13 cellular contexts compared by ENCODE assay signal in the genomic region with DNA sequence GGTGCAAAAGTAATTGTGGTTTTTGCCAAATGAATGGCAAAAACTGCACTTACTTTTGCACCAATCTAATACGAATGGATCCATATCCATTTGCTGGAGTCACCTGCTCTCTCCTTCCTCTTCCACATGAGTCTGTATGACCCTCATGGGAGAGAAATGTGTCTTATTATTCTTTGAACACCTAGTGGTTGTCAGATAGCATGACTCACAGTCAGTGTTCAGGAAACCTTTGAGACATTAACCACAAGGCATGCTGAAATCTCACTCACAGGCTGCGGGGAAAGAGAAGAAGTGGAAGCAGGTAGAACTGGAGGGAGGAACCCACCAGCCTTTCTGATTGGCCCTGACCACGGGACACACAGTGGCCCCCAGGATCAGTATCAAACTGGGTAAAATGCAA.
DNase-seq lines count a peak whose midpoint lies in the region; ATAC-seq and TF ChIP-seq lines count a peak whose summit lies in the region.
"Had no signal": no experiment of that assay in that cellular context is flagged by ENCODE, and none has a peak within 500 bp of the region (broad histone marks: within the 10 kb centered on the region; RNA-seq: fewer than 3 reads in every experiment).

No MANE protein-coding gene starts in this region.

- H3K4me3 ChIP-seq in GM12865 (ENCODE audit: low read depth, low read length) (no peak overlapping the region), NB4 (ENCODE audit: low read depth, low read length) (no peak overlapping the region), astrocyte of the spinal cord (ENCODE audit: low read depth, low read length) (no peak overlapping the region), mucosa of descending colon (no peak overlapping the region), Caco-2 (ENCODE audit: low read depth, low read length) (no peak overlapping the region)

- TF ChIP-seq POLR2A in NB4 (IDR thresholded peaks at IDR 0.05; ENCODE audit: extremely low read depth, insufficient read length): no peak

- CTCF ChIA-PET in Caco-2 (lab: Charles Lee): no interaction called here

- no peaks in the 10 kb centered on the region for H3K4me1 Mint-ChIP-seq in naive thymus-derived CD8-positive, alpha-beta T cell
- H3K4me1 Mint-ChIP-seq in Caco-2 (ENCODE audit: low read depth, unreplicated experiment): peaks cover 10% of the 10 kb centered on the region
- H3K4me1 Mint-ChIP-seq: memory B cell had no signal

- no peak overlapping the region for H3K4me3 Mint-ChIP-seq in naive thymus-derived CD8-positive, alpha-beta T cell
- no peak overlapping the region for H3K4me3 Mint-ChIP-seq in Caco-2 (ENCODE audit: unreplicated experiment)
- H3K4me3 Mint-ChIP-seq: memory B cell; stimulated activated naive CD8-positive, alpha-beta T cell treated with anti-CD3 and anti-CD28 coated beads, Interleukin-15, Interleukin-2, amounts not matched to agents 100 ng/mL and 50 ng/mL, for 24 hours had no signal

- intact Hi-C loops in mucosa of descending colon (cut with DNase I, micrococcal nuclease): no loop called here
- intact Hi-C loops in Caco-2 (cut with micrococcal nuclease; ENCODE audit: unreplicated experiment): no loop called here
- intact Hi-C loops in Right ventricle myocardium inferior (cut with DNase I): no loop called here

- TF ChIP-seq CTCF in GM12865 (IDR thresholded peaks at IDR 0.05; ENCODE audit: insufficient read depth, low read depth, low read length, missing control alignments): no peak
- no peak for TF ChIP-seq CTCF in NB4 (IDR thresholded peaks at IDR 0.05; ENCODE audit: low read depth, low read length)
- no peak for TF ChIP-seq CTCF in astrocyte of the spinal cord (IDR thresholded peaks at IDR 0.05; ENCODE audit: low read depth, low read length)
- TF ChIP-seq CTCF in mucosa of descending colon (IDR thresholded peaks at IDR 0.05): no peak
- no peak for TF ChIP-seq CTCF in Caco-2 (IDR thresholded peaks at IDR 0.05; ENCODE audit: insufficient read depth in 1 of 2, low read depth in 1 of 2, low read length in 1 of 2, severe bottlenecking in 1 of 2, unreplicated experiment in 1 of 2)

- H3K9me3 ChIP-seq in mucosa of descending colon: no peaks in the 10 kb centered on the region
- no peaks in the 10 kb centered on the region for H3K9me3 ChIP-seq in Caco-2

- POLR2A ChIA-PET in naive thymus-derived CD8-positive, alpha-beta T cell (lab: Charles Lee): no interaction called here
- POLR2A ChIA-PET in Caco-2 (lab: Charles Lee): no interaction called here

- no peak overlapping the region for H3K27ac Mint-ChIP-seq in naive thymus-derived CD8-positive, alpha-beta T cell
- no peak overlapping the region for H3K27ac Mint-ChIP-seq in Caco-2 (ENCODE audit: unreplicated experiment)
- H3K27ac Mint-ChIP-seq: memory B cell; stimulated activated naive CD8-positive, alpha-beta T cell treated with anti-CD3 and anti-CD28 coated beads, Interleukin-15, Interleukin-2, amounts not matched to agents 100 ng/mL and 50 ng/mL, for 24 hours had no signal

- H3K4me1 ChIP-seq in mucosa of descending colon (ENCODE audit: low read depth): peaks cover 3% of the 10 kb centered on the region
- no peaks in the 10 kb centered on the region for H3K4me1 ChIP-seq in Caco-2

- DNase-seq in GM12865 (ENCODE audit: low read depth) (peak; percentile 29), NB4 (ENCODE audit: low read depth) (peak; percentile 74), astrocyte of the spinal cord (ENCODE audit: low read depth, low spot score) (peak; percentile 69), mucosa of descending colon (no peak), iPS-NIHi11 (ENCODE audit: low spot score) (no peak), Caco-2 (no peak), Right ventricle myocardium inferior (ENCODE audit: missing footprints) (no peak)
- no peak for DNase-seq in naive thymus-derived CD8-positive, alpha-beta T cell
- DNase-seq: activated CD4-positive, CD25-positive, alpha-beta regulatory T cell; activated naive CD4-positive, alpha-beta T cell treated with Interleukin-2 at 50 U/mL for 16 hours; DMS79 had no signal

- ATAC-seq in mucosa of descending colon (peak; percentile 45), Right ventricle myocardium inferior (no peak)
- ATAC-seq in naive thymus-derived CD8-positive, alpha-beta T cell: no peak

- no peaks in the 10 kb centered on the region for H3K36me3 Mint-ChIP-seq in naive thymus-derived CD8-positive, alpha-beta T cell
- no peaks in the 10 kb centered on the region for H3K36me3 Mint-ChIP-seq in Caco-2 (ENCODE audit: insufficient read depth, unreplicated experiment)
- H3K36me3 Mint-ChIP-seq: memory B cell had no signal

- peaks cover 3 to 30% (median 9%) of the 10 kb centered on the region in 5 donors for H3K27me3 Mint-ChIP-seq in naive thymus-derived CD8-positive, alpha-beta T cell
- no peaks in the 10 kb centered on the region for H3K27me3 Mint-ChIP-seq in Caco-2 (ENCODE audit: insufficient read depth, unreplicated experiment)

- H3K36me3 ChIP-seq in mucosa of descending colon (ENCODE audit: low read depth): no peaks in the 10 kb centered on the region
- H3K36me3 ChIP-seq in Caco-2 (ENCODE audit: control insufficient read depth, insufficient read depth, low read length): no peaks in the 10 kb centered on the region

- in situ Hi-C loops in astrocyte of the spinal cord (cut with HindIII; ENCODE audit: low sequenced_read_pairs): no loop called here

- peaks cover 0 to 8% (median 5%) of the 10 kb centered on the region in 9 donors for H3K9me3 Mint-ChIP-seq in naive thymus-derived CD8-positive, alpha-beta T cell
- no peaks in the 10 kb centered on the region for H3K9me3 Mint-ChIP-seq in Caco-2 (ENCODE audit: unreplicated experiment)
- H3K9me3 Mint-ChIP-seq: memory B cell had no signal

- BruUV-seq in Caco-2 (replicated peaks; lab: Mats Ljungman, UMichigan): no TSS peak

- no peaks in the 10 kb centered on the region for H3K27me3 ChIP-seq in Caco-2 (replicated peaks; ENCODE audit: control insufficient read depth, insufficient read depth, low read length)

Comparison
In these comparisons a context has a peak if more than half of its experiments do, and no peak if none do; other contexts are left out.
1. DNase-seq: peak in GM12865 (single experiment), NB4 (single experiment) and astrocyte of the spinal cord (single experiment); none in mucosa of descending colon (0 of 3), iPS-NIHi11 (single experiment), naive thymus-derived CD8-positive, alpha-beta T cell (0 of 10), Caco-2 (0 of 2) and Right ventricle myocardium inferior (single experiment).